In genomic region chr7:147909712-147910111, GRCh38 we compare ENCODE assay signal across 21 cellular contexts.
"Had no signal": no experiment of that assay in that cellular context is flagged by ENCODE, and none has a peak within 500 bp of the region (broad histone marks: within the 10 kb centered on the region; RNA-seq: fewer than 3 reads in every experiment).

No MANE protein-coding gene starts in this region.

- H3K27me3 Mint-ChIP-seq: memory B cell; stimulated activated naive CD8-positive, alpha-beta T cell treated with anti-CD3 and anti-CD28 coated beads, Interleukin-15, amount 100 ng/mL, for 72 hours had no signal

- ATAC-seq: gastrocnemius medialis; heart right ventricle; left lung; lower lobe of right lung; naive thymus-derived CD4-positive, alpha-beta T cell; stimulated activated memory B cell treated with anti-CD40 and anti-IgM and Interleukin-4, amounts not matched to agents 10 μg/mL and 1 μg/mL and 100 μg/mL, for 72 hours; stimulated activated naive CD8-positive, alpha-beta T cell treated with anti-CD3 and anti-CD28 coated beads, Interleukin-15, amount 100 ng/mL, for 72 hours had no signal

- H3K27me3 ChIP-seq: esophagus muscularis mucosa, gastrocnemius medialis, heart right ventricle, left lung, ovary, right atrium auricular region, spleen had no signal

- H3K4me3 Mint-ChIP-seq: immature natural killer cell; memory B cell; naive thymus-derived CD4-positive, alpha-beta T cell; stimulated activated memory B cell treated with anti-CD40 and anti-IgM and Interleukin-4, amounts not matched to agents 10 μg/mL and 1 μg/mL and 100 μg/mL, for 72 hours; stimulated activated naive CD8-positive, alpha-beta T cell treated with anti-CD3 and anti-CD28 coated beads, Interleukin-15, amount 100 ng/mL, for 72 hours had no signal

- H3K36me3 ChIP-seq: esophagus muscularis mucosa, gastrocnemius medialis, heart right ventricle, left lung, lower lobe of right lung, ovary, right atrium auricular region, spleen had no signal

- H3K36me3 Mint-ChIP-seq: immature natural killer cell; memory B cell; naive thymus-derived CD4-positive, alpha-beta T cell; stimulated activated memory B cell treated with anti-CD40 and anti-IgM and Interleukin-4, amounts not matched to agents 10 μg/mL and 1 μg/mL and 100 μg/mL, for 72 hours had no signal

- H3K9me3 Mint-ChIP-seq: memory B cell; stimulated activated memory B cell treated with anti-CD40 and anti-IgM and Interleukin-4, amounts not matched to agents 10 μg/mL and 1 μg/mL and 100 μg/mL, for 72 hours; stimulated activated naive CD8-positive, alpha-beta T cell treated with anti-CD3 and anti-CD28 coated beads, Interleukin-15, amount 100 ng/mL, for 72 hours had no signal

- H3K27ac Mint-ChIP-seq: immature natural killer cell; memory B cell; naive thymus-derived CD4-positive, alpha-beta T cell; stimulated activated memory B cell treated with anti-CD40 and anti-IgM and Interleukin-4, amounts not matched to agents 10 μg/mL and 1 μg/mL and 100 μg/mL, for 72 hours; stimulated activated naive CD8-positive, alpha-beta T cell treated with anti-CD3 and anti-CD28 coated beads, Interleukin-15, amount 100 ng/mL, for 72 hours had no signal

- H3K4me1 Mint-ChIP-seq: immature natural killer cell; memory B cell; naive thymus-derived CD4-positive, alpha-beta T cell; stimulated activated memory B cell treated with anti-CD40 and anti-IgM and Interleukin-4, amounts not matched to agents 10 μg/mL and 1 μg/mL and 100 μg/mL, for 72 hours; stimulated activated naive CD8-positive, alpha-beta T cell treated with anti-CD3 and anti-CD28 coated beads, Interleukin-15, amount 100 ng/mL, for 72 hours had no signal

- H3K4me1 ChIP-seq: esophagus muscularis mucosa, left lung, lower lobe of right lung, right atrium auricular region had no signal

- H3K27ac ChIP-seq: epithelial cell of prostate, esophagus muscularis mucosa, gastrocnemius medialis, heart right ventricle, left lung, lower lobe of right lung, ovary, right atrium auricular region, spleen had no signal

- H3K4me3 ChIP-seq: esophagus muscularis mucosa, gastrocnemius medialis, heart right ventricle, left lung, lower lobe of right lung, ovary, right atrium auricular region, spleen had no signal

- DNase-seq: effector memory CD4-positive, alpha-beta T cell; gastrocnemius medialis; heart right ventricle; hypothalamus; immature natural killer cell; left lung; lower lobe of right lung; midbrain; naive thymus-derived CD4-positive, alpha-beta T cell; ovary; spleen; stimulated activated CD4-positive, alpha-beta T cell treated with anti-CD3 and anti-CD28 coated beads, Interleukin-15, amount 100 ng/mL, for 24 hours; stimulated activated CD4-positive, alpha-beta T cell treated with anti-CD3 and anti-CD28 coated beads, Interleukin-1b, Interleukin-23, amount 100 ng/mL, for 48 hours; stimulated activated CD4-positive, alpha-beta T cell treated with anti-CD3 and anti-CD28 coated beads, Interleukin-4, amount 100 ng/mL, for 24 hours; stimulated activated naive CD8-positive, alpha-beta T cell treated with anti-CD3 and anti-CD28 coated beads, Interleukin-15, amount 100 ng/mL, for 72 hours; trophoblast cell had no signal

- H3K9me3 ChIP-seq: esophagus muscularis mucosa, gastrocnemius medialis, heart right ventricle, lower lobe of right lung, ovary, right atrium auricular region, spleen had no signal
